Comparison of ENCODE assay signal across 21 cellular contexts in genomic region chr10:132199268-132199853, GRCh38.
"Had no signal": no experiment of that assay in that cellular context is flagged by ENCODE, and none has a peak within 500 bp of the region (broad histone marks: within the 10 kb centered on the region; RNA-seq: fewer than 3 reads in every experiment).

No MANE protein-coding gene starts in this region.

- DNase-seq: effector CD4-positive, alpha-beta T cell; endodermal cell; erythroblast; foreskin keratinocyte; hippocampal formation; left colon; mammary epithelial cell; naive thymus-derived CD4-positive, alpha-beta T cell; nephron progenitor cell; sigmoid colon; stimulated activated CD4-positive, alpha-beta T cell treated with anti-CD3 and anti-CD28 coated beads, Interleukin-12 subunit alpha, Interleukin-12 subunit beta, amount 100 ng/mL, for 4 hours; stimulated activated naive CD4-positive, alpha-beta T cell; stomach; substantia nigra; transverse colon had no signal

- H3K9me3 ChIP-seq: heart left ventricle, neutrophil, right atrium auricular region, sigmoid colon, stomach, thoracic aorta, transverse colon had no signal

- H3K36me3 ChIP-seq: neutrophil, right atrium auricular region, sigmoid colon, stomach, thoracic aorta, transverse colon had no signal

- H3K4me1 ChIP-seq: foreskin keratinocyte, right atrium auricular region, sigmoid colon, stomach, transverse colon had no signal

- H3K27ac ChIP-seq: coronary artery, foreskin keratinocyte, heart left ventricle, neutrophil, right atrium auricular region, sigmoid colon, skin epidermis, stomach, thoracic aorta, transverse colon had no signal

- ATAC-seq: foreskin keratinocyte; heart left ventricle; left colon; naive thymus-derived CD4-positive, alpha-beta T cell had no signal

- H3K27me3 ChIP-seq: foreskin keratinocyte, heart left ventricle, neutrophil, right atrium auricular region, sigmoid colon, transverse colon had no signal

- H3K4me3 ChIP-seq: coronary artery, heart left ventricle, right atrium auricular region, sigmoid colon, skin epidermis, stomach, thoracic aorta, transverse colon had no signal
